Comparison of ENCODE assay signal across 16 cellular contexts in the genomic region with DNA sequence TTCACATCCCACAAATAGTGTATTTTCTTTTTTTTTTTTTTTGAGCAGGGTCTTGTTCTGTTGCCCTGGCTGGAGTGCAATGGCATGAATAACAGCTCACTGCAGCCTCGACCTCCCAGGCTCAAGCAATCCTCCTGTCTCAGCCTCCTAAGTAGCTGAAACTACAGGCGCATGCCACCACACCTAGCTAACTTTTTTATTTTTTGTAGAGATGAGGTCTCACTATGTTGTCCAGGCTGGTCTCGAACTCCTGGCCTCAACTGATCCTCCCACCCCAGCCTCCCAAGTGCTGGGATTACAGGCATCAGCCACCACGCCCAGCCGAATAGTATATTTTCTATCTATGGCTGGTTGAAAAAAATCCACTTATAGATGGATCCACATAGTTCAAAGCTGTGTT. TPM values are rescaled to one million over a fixed set of nuclear protein-coding genes. Genes with fewer than 3 reads are reported as not detected.
A peak's percentile ranks its signal among the peaks of the same experiment; 100 is the strongest.
DNase-seq lines count a peak whose midpoint lies in the region; ATAC-seq and TF ChIP-seq lines count a peak whose summit lies in the region.
"Had no signal": no experiment of that assay in that cellular context is flagged by ENCODE, and none has a peak within 500 bp of the region (broad histone marks: within the 10 kb centered on the region; RNA-seq: fewer than 3 reads in every experiment).

No MANE protein-coding gene starts in this region.

- no peak overlapping the region for H2BK5ac ChIP-seq in trophoblast cell (ENCODE audit: low read depth, low read length, poor library complexity)

- H3K4me3 Mint-ChIP-seq in central memory CD8-positive, alpha-beta T cell, result peak overlapping the region; percentile 11
- H3K4me3 Mint-ChIP-seq: B cell; CD8-positive, alpha-beta T cell had no signal

- H3K79me2 ChIP-seq in OCI-LY3 (ENCODE audit: low read length) (peaks cover 98% of the 10 kb centered on the region), trophoblast cell (ENCODE audit: control insufficient read depth, insufficient read depth, low read length, poor library complexity) (peaks cover 5% of the 10 kb centered on the region)

- H2AFZ ChIP-seq in OCI-LY3 (ENCODE audit: low read depth, low read length) (no peak overlapping the region), trophoblast cell (ENCODE audit: insufficient read depth, low read length, poor library complexity) (no peak overlapping the region)

- H2BK120ac ChIP-seq in trophoblast cell (ENCODE audit: insufficient read depth, low read length, poor library complexity), result no peak overlapping the region

- no peak for ATAC-seq in central memory CD8-positive, alpha-beta T cell (replicated peaks; ENCODE audit: extremely low read depth, poor library complexity, severe bottlenecking)
- ATAC-seq: CD8-positive, alpha-beta T cell had no signal

- H3K23ac ChIP-seq in trophoblast cell (ENCODE audit: low read length), result no peak overlapping the region

- H3K36me3 ChIP-seq in HEK293 (ENCODE audit: control insufficient read depth in 2 of 2, insufficient read depth in 1 of 2, low read length in 2 of 2) (no peaks in the 10 kb centered on the region), OCI-LY3 (replicated peaks; ENCODE audit: low read depth, low read length) (peaks cover 18% of the 10 kb centered on the region), trophoblast cell (ENCODE audit: control insufficient read depth in 1 of 2, insufficient read depth in 2 of 2, low read length in 2 of 2) (peaks cover 0 to 3% of the 10 kb centered on the region in 2 experiments)
- H3K36me3 ChIP-seq: HAP-1 had no signal

- H3K4ac ChIP-seq in trophoblast cell (ENCODE audit: low read depth, low read length), result peak overlapping the region; percentile 69

- H3K27me3 Mint-ChIP-seq in central memory CD8-positive, alpha-beta T cell, result no peaks in the 10 kb centered on the region
- H3K27me3 Mint-ChIP-seq: B cell; CD4-positive, CD25-positive, alpha-beta regulatory T cell had no signal

- H2AK5ac ChIP-seq in trophoblast cell (ENCODE audit: low read length), result no peak overlapping the region

- H4K12ac ChIP-seq in trophoblast cell (ENCODE audit: low read depth, low read length), result no peak overlapping the region

- H3K27me3 ChIP-seq in OCI-LY3 (ENCODE audit: low read depth, low read length), result no peaks in the 10 kb centered on the region
- no peaks in the 10 kb centered on the region for H3K27me3 ChIP-seq in trophoblast cell (ENCODE audit: insufficient read depth, low read length)
- H3K27me3 ChIP-seq: BLaER1 had no signal

- no peak overlapping the region for H4K8ac ChIP-seq in trophoblast cell (ENCODE audit: low read depth, low read length)

- peaks cover 9% of the 10 kb centered on the region for H3K9me3 Mint-ChIP-seq in central memory CD8-positive, alpha-beta T cell

- POLR2A ChIA-PET in HEK293 (lab: Yijun Ruan, JAX), result interaction anchor here (0.7 kb wide), 1 partner anchor 10 kb away, joined by 4 read pairs; no protein-coding TSS in a partner anchor

- peak overlapping the region; percentile 19 for H3K27ac Mint-ChIP-seq in central memory CD8-positive, alpha-beta T cell (ENCODE audit: low read depth)
- H3K27ac Mint-ChIP-seq: B cell; CD4-positive, CD25-positive, alpha-beta regulatory T cell; CD8-positive, alpha-beta T cell had no signal

- peaks cover 7% of the 10 kb centered on the region for H3K36me3 Mint-ChIP-seq in central memory CD8-positive, alpha-beta T cell (ENCODE audit: insufficient read depth)

- H3K4me2 ChIP-seq in OCI-LY3 (ENCODE audit: low read length), result peak overlapping the region; percentile 47; the same call in 1 of the 2 replicates
- no peak overlapping the region for H3K4me2 ChIP-seq in trophoblast cell (ENCODE audit: low read length)
- H3K4me2 ChIP-seq: BLaER1 had no signal

- H3K4me1 Mint-ChIP-seq in central memory CD8-positive, alpha-beta T cell, result peaks cover 6% of the 10 kb centered on the region

- H3K27ac ChIP-seq in HEK293 (ENCODE audit: extremely low read depth, low read depth, low read length) (no peak overlapping the region), OCI-LY3 (ENCODE audit: low read length) (peak overlapping the region; percentile 52), trophoblast cell (ENCODE audit: low read depth, low read length) (no peak overlapping the region)
- H3K27ac ChIP-seq: BLaER1, C4-2B had no signal

- H3K9ac ChIP-seq in OCI-LY3 (ENCODE audit: low read length), result no peak overlapping the region
- no peak overlapping the region for H3K9ac ChIP-seq in trophoblast cell (ENCODE audit: low read length)
- H3K9ac ChIP-seq: BLaER1 had no signal

- H4K20me1 ChIP-seq in OCI-LY3 (ENCODE audit: insufficient read depth, low read length), result peaks cover 68% of the 10 kb centered on the region

- H3K79me1 ChIP-seq in trophoblast cell (ENCODE audit: low read length), result no peaks in the 10 kb centered on the region

- WGBS in trophoblast cell (ENCODE audit: extremely low coverage, insufficient coverage, insufficient read length), result no CpG with 5 or more reads among the region's 5 CpGs

- H3K9me3 ChIP-seq in HEK293 (ENCODE audit: control insufficient read depth, insufficient read depth, low read depth, low read length), result no peaks in the 10 kb centered on the region
- H3K9me3 ChIP-seq in OCI-LY3 (ENCODE audit: insufficient read depth, low read length), result no peaks in the 10 kb centered on the region
- H3K9me3 ChIP-seq in trophoblast cell (ENCODE audit: insufficient read depth, low read depth, low read length), result no peaks in the 10 kb centered on the region
- H3K9me3 ChIP-seq: Caco-2 had no signal

- no peak overlapping the region for H3K4me3 ChIP-seq in HEK293 (ENCODE audit: low read depth, low read length)
- H3K4me3 ChIP-seq in OCI-LY3 (ENCODE audit: low read length), result no peak overlapping the region
- H3K4me3 ChIP-seq in trophoblast cell (ENCODE audit: low read depth, low read length), result no peak overlapping the region
- H3K4me3 ChIP-seq: BLaER1, HAP-1 had no signal

- H2BK12ac ChIP-seq in trophoblast cell (ENCODE audit: low read length), result no peak overlapping the region

- DNase-seq in central memory CD8-positive, alpha-beta T cell (ENCODE audit: low spot score in 2 of 2), result no peak
- DNase-seq in trophoblast cell (no peak), NCI-H146 (lab: John Stamatoyannopoulos, UW) (no peak), HK-2 (ENCODE audit: unreplicated experiment) (no peak)
- DNase-seq: Caco-2; CD4-positive, CD25-positive, alpha-beta regulatory T cell; CD8-positive, alpha-beta T cell; DMS153; DND-41; GOT3 had no signal

- no peak overlapping the region for H3K18ac ChIP-seq in trophoblast cell (ENCODE audit: low read length)

- TF ChIP-seq CTCF in HEK293 (tag by site-specific recombination; IDR thresholded peaks at IDR 0.05) (no peak), OCI-LY3 (IDR thresholded peaks at IDR 0.05; ENCODE audit: low read depth, low read length) (no peak)

- H3K4me1 ChIP-seq in HEK293 (ENCODE audit: control insufficient read depth, insufficient read depth, low read length) (no peaks in the 10 kb centered on the region), OCI-LY3 (ENCODE audit: low read length) (peaks cover 93% of the 10 kb centered on the region), trophoblast cell (ENCODE audit: control insufficient read depth in 1 of 2, insufficient read depth in 2 of 2, low read length in 2 of 2) (no peaks in the 10 kb centered on the region)
- H3K4me1 ChIP-seq: BLaER1 had no signal

- CTCF ChIA-PET in HEK293 (lab: Yijun Ruan, JAX), result interaction anchor here (0.6 to 3.2 kb wide), 2 partner anchors 15 to 220 kb away, joined by 3 to 10 read pairs; no protein-coding TSS in a partner anchor

- no peak overlapping the region for H3K14ac ChIP-seq in trophoblast cell (ENCODE audit: low read length)

- H4K91ac ChIP-seq in trophoblast cell (ENCODE audit: low read depth, low read length), result no peak overlapping the region

TF ChIP-seq in HEK293, 187 proteins besides CTCF, POLR2A, EP300 and RAD21:
- TF ChIP-seq SP2 (tag by site-specific recombination; IDR thresholded peaks at IDR 0.05), result no peak
- peak; percentile 63; the same call in 1 of the 2 replicates for TF ChIP-seq ZNF121 (tag by site-specific recombination; IDR thresholded peaks at IDR 0.05)
TF ChIP-seq in HEK293: peak in this region for 1.

RNA-seq across cellular contexts. Expression of a gene that starts 12.5 kb away (rescaled TPM):
- 28.8 and 29.8 TPM in 2 replicates for polyA plus RNA-seq in trophoblast cell (2013)
